ENCODE assay signal across 1 cellular context in the genomic region with DNA sequence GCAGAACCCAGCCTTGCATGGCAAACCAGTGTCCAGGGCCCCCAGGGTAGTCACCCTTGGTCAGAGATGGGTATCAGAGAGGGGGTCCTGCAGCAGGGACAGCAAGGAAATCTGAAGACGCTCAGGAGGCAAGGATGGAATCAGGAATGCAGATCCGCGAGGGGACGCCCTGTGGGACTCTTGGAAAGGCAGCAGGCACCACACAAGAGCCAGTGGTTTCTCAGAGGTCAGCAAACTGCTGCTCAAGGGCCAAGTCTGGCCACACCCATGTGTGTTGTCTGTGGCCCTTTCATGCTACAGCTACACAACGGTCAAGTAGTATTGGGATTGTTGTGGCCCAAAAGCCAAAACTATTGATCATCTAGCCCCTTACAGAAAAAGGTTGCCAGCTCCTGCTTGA.
TF ChIP-seq lines count a peak whose summit lies in the region.

No MANE protein-coding gene starts in this region.

TF ChIP-seq in K562, 482 proteins besides CTCF, POLR2A, EP300 and RAD21 (continued from another document):
- TF ChIP-seq, protein P1, sequence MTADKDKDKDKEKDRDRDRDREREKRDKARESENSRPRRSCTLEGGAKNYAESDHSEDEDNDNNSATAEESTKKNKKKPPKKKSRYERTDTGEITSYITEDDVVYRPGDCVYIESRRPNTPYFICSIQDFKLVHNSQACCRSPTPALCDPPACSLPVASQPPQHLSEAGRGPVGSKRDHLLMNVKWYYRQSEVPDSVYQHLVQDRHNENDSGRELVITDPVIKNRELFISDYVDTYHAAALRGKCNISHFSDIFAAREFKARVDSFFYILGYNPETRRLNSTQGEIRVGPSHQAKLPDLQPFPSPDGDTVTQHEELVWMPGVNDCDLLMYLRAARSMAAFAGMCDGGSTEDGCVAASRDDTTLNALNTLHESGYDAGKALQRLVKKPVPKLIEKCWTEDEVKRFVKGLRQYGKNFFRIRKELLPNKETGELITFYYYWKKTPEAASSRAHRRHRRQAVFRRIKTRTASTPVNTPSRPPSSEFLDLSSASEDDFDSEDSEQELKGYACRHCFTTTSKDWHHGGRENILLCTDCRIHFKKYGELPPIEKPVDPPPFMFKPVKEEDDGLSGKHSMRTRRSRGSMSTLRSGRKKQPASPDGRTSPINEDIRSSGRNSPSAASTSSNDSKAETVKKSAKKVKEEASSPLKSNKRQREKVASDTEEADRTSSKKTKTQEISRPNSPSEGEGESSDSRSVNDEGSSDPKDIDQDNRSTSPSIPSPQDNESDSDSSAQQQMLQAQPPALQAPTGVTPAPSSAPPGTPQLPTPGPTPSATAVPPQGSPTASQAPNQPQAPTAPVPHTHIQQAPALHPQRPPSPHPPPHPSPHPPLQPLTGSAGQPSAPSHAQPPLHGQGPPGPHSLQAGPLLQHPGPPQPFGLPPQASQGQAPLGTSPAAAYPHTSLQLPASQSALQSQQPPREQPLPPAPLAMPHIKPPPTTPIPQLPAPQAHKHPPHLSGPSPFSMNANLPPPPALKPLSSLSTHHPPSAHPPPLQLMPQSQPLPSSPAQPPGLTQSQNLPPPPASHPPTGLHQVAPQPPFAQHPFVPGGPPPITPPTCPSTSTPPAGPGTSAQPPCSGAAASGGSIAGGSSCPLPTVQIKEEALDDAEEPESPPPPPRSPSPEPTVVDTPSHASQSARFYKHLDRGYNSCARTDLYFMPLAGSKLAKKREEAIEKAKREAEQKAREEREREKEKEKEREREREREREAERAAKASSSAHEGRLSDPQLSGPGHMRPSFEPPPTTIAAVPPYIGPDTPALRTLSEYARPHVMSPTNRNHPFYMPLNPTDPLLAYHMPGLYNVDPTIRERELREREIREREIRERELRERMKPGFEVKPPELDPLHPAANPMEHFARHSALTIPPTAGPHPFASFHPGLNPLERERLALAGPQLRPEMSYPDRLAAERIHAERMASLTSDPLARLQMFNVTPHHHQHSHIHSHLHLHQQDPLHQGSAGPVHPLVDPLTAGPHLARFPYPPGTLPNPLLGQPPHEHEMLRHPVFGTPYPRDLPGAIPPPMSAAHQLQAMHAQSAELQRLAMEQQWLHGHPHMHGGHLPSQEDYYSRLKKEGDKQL (CRISPR knock-in tag; IDR thresholded peaks at IDR 0.05; ENCODE audit: borderline replicate concordance): no peak
- TF ChIP-seq ZNF707 (CRISPR knock-in tag; conservative IDR thresholded peaks at IDR 0.05) (no peak), FOXM1 (IDR thresholded peaks at IDR 0.05; ENCODE audit: low read depth) (no peak), FOXM1 (CRISPR knock-in tag; IDR thresholded peaks at IDR 0.05; ENCODE audit: low read depth) (no peak), TRIM25 (IDR thresholded peaks at IDR 0.05; ENCODE audit: borderline replicate concordance) (no peak), AFF1 (IDR thresholded peaks at IDR 0.05; ENCODE audit: low read depth in 1 of 2, partially characterized antibody in 2 of 2) (no peak), HSF4 (CRISPR knock-in tag; IDR thresholded peaks at IDR 0.05; ENCODE audit: borderline replicate concordance) (no peak), ZNF57 (CRISPR knock-in tag; IDR thresholded peaks at IDR 0.05) (no peak), ZC3H11A (IDR thresholded peaks at IDR 0.05; ENCODE audit: low read depth, low read length) (no peak), KLF10 (CRISPR knock-in tag; IDR thresholded peaks at IDR 0.05) (no peak)
